In the genomic region with DNA sequence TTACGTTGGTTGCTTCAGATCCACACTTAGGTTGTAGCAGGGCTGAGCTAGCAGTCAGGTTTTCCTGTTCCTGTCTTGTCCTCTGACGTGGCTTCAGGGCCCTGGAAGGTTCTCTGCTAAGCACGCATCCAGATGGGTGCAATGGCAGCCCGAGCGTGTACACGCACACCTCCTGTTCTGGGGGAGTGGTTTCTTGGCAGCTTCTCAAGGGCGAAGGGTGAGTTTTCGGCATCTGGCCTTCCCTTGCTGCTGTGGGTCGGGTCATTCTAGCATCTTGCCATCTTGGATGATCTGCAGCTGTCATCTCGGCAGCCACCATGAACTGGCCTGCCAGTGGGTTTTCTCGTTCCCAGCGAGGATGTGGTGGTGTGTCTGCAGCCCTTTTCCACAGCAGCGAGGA, we compare ENCODE assay signal across 22 cellular contexts. TPM values are rescaled to one million over a fixed set of nuclear protein-coding genes. Genes with fewer than 3 reads are reported as not detected.
DNase-seq lines count a peak whose midpoint lies in the region; ATAC-seq, FAIRE-seq and TF ChIP-seq lines count a peak whose summit lies in the region.
"Had no signal": no experiment of that assay in that cellular context is flagged by ENCODE, and none has a peak within 500 bp of the region (broad histone marks: within the 10 kb centered on the region; RNA-seq: fewer than 3 reads in every experiment).

No MANE protein-coding gene starts in this region.

- peaks cover 99% of the 10 kb centered on the region for H3K79me2 ChIP-seq in DND-41 (ENCODE audit: insufficient read depth, low read length)

- no peaks in the 10 kb centered on the region for H3K27me3 ChIP-seq in DND-41 (ENCODE audit: insufficient read depth, low read length, poor library complexity)
- H3K27me3 ChIP-seq: BE2C, SJSA1 had no signal

- H3K9me3 Mint-ChIP-seq in brain: peaks cover 0 to 11% (median 0%) of the 10 kb centered on the region in 5 experiments
- H3K9me3 Mint-ChIP-seq: H9, HFFc6 had no signal

- H3K4me3 Mint-ChIP-seq in brain: no peak overlapping the region
- H3K4me3 Mint-ChIP-seq: H9, HFFc6 had no signal

- peaks cover 80% of the 10 kb centered on the region for H3K36me3 Mint-ChIP-seq in brain

- no peak overlapping the region for H3K9ac ChIP-seq in DND-41 (ENCODE audit: low read depth, low read length)
- peak overlapping the region in 1 of 2 donors; percentile 9 for H3K9ac ChIP-seq in kidney (ENCODE audit: low read length in 2 of 2)
- H3K9ac ChIP-seq: GM23248 had no signal

- intact Hi-C loops in kidney (cut with DNase I): no loop called here

- H3K9me3 ChIP-seq in DND-41 (ENCODE audit: insufficient read depth, low read length, severe bottlenecking) (no peaks in the 10 kb centered on the region), kidney (ENCODE audit: control insufficient read depth in 1 of 2, low read length in 2 of 2) (no peaks in the 10 kb centered on the region)
- H3K9me3 ChIP-seq: A549, BE2C, SJSA1 had no signal

- H3K4me2 ChIP-seq in DND-41 (ENCODE audit: insufficient read depth, low read length): peak overlapping the region; percentile 52
- H3K4me2 ChIP-seq: A549 had no signal

- no peaks in the 10 kb centered on the region for H3K27me3 Mint-ChIP-seq in brain

- peak overlapping the region in 1 of 2 experiments; percentile 38; a peak in 1 of 4 replicates for H3K4me3 ChIP-seq in DND-41 (ENCODE audit: low read depth in 1 of 2, low read length in 2 of 2)
- no peak overlapping the region for H3K4me3 ChIP-seq in kidney (ENCODE audit: low read length in 2 of 2)
- H3K4me3 ChIP-seq: A549, GM23248, SJSA1 had no signal

- no peak overlapping the region for H2AFZ ChIP-seq in DND-41 (ENCODE audit: low read depth, low read length)
- H2AFZ ChIP-seq: GM23248 had no signal

- peaks cover 94% of the 10 kb centered on the region for H3K4me1 ChIP-seq in DND-41 (ENCODE audit: insufficient read depth, low read length)
- H3K4me1 ChIP-seq in kidney (ENCODE audit: control insufficient read depth in 1 of 2, insufficient read depth in 1 of 2, low read depth in 1 of 2, low read length in 2 of 2): peaks cover 0 to 9% of the 10 kb centered on the region in 2 donors
- H3K4me1 ChIP-seq: SJSA1 had no signal

- peak overlapping the region in 3 of 5 experiments; percentile 19 to 69 (median 24) for H3K27ac Mint-ChIP-seq in brain
- H3K27ac Mint-ChIP-seq: H9, HFFc6 had no signal

- 0 out of 3 replicates have a peak, but pooled peaks have one; percentile 26 for ATAC-seq in DND-41 (ENCODE audit: insufficient read depth, low read depth)
- ATAC-seq in GM19351 (IDR thresholded peaks at IDR 0.05; ENCODE audit: unreplicated experiment): no peak
- ATAC-seq: A549, Right ventricle myocardium inferior had no signal

- peaks cover 93% of the 10 kb centered on the region for H4K20me1 ChIP-seq in DND-41 (ENCODE audit: insufficient read depth, low read length)

- H3K4me1 Mint-ChIP-seq in brain: peaks cover 91% of the 10 kb centered on the region

- no peak for FAIRE-seq in kidney (lab: Jason Lieb, UNC)
- FAIRE-seq: A549 had no signal

- H3K27ac ChIP-seq in DND-41 (ENCODE audit: low read length): peak overlapping the region; percentile 57
- H3K27ac ChIP-seq in kidney (ENCODE audit: low read depth in 2 of 2, low read length in 2 of 2): peak overlapping the region; percentile 13 to 18
- H3K27ac ChIP-seq: A549, GM23248, SJSA1 had no signal

- TF ChIP-seq CTCF in DND-41 (IDR thresholded peaks at IDR 0.05; ENCODE audit: borderline replicate concordance, extremely low read depth, low read length, poor library complexity, severe bottlenecking) (no peak), brain (conservative IDR thresholded peaks at IDR 0.05) (no peak), kidney (IDR thresholded peaks at IDR 0.05; ENCODE audit: borderline replicate concordance, extremely low read depth, insufficient read depth) (no peak)

- H3K36me3 ChIP-seq in DND-41 (ENCODE audit: insufficient read depth, low read length) (peaks cover 94% of the 10 kb centered on the region), kidney (ENCODE audit: control insufficient read depth in 1 of 2, insufficient read depth in 2 of 2, low read length in 2 of 2) (peaks cover 20 to 38% of the 10 kb centered on the region in 2 donors)

- DNase-seq in DND-41 (no peak), kidney (no peak), retina (peak; percentile 40), medulla oblongata (ENCODE audit: extremely low spot score) (no peak), NCI-H2081 (lab: John Stamatoyannopoulos, UW) (no peak)
- DNase-seq: BE2C, DMS79, GM23248, H9, HFFc6, KG1, NCI-H1105, NCI-H146, NCI-H2029, NCI-H2171, NCI-H345, NCI-H524 treated with DMSO at 0.1 percent for 48 hours had no signal

RNA-seq across cellular contexts. Expression of a gene that starts 10.5 kb away (rescaled TPM):
- polyA plus RNA-seq in brain (ENCODE audit: insufficient read depth, low read depth, low replicate concordance) (79.1 TPM), kidney (ENCODE audit: insufficient read depth, low read depth, low replicate concordance) (69.2 TPM)
- total RNA-seq in kidney: 151 TPM
